14 cellular contexts compared by ENCODE assay signal in genomic region chr10:107091126-107091525, GRCh38.
"Had no signal": no experiment of that assay in that cellular context is flagged by ENCODE, and none has a peak within 500 bp of the region (broad histone marks: within the 10 kb centered on the region; RNA-seq: fewer than 3 reads in every experiment).

No MANE protein-coding gene starts in this region.

- H3K4me3 ChIP-seq: gastroesophageal sphincter, right lobe of liver, spleen had no signal

- H3K9me3 Mint-ChIP-seq: activated naive CD8-positive, alpha-beta T cell treated with anti-CD3 and anti-CD28 coated beads for 36 hours; dendritic cell treated with granulocyte-macrophage colony-stimulating factor and Interleukin-4, amounts not matched to agents 40 ng/mL and 50 ng/mL, for 4 days; endodermal cell had no signal

- DNase-seq: activated naive CD8-positive, alpha-beta T cell treated with anti-CD3 and anti-CD28 coated beads for 36 hours; endodermal cell; mammary epithelial cell; naive thymus-derived CD8-positive, alpha-beta T cell; right lobe of liver; spleen; stimulated activated naive CD8-positive, alpha-beta T cell treated with anti-CD3 and anti-CD28 coated beads, Interleukin-15, amount 100 ng/mL, for 72 hours had no signal

- H3K36me3 Mint-ChIP-seq: activated naive CD8-positive, alpha-beta T cell treated with anti-CD3 and anti-CD28 coated beads for 36 hours; naive thymus-derived CD8-positive, alpha-beta T cell; type B pancreatic cell had no signal

- H3K4me1 Mint-ChIP-seq: activated naive CD8-positive, alpha-beta T cell treated with anti-CD3 and anti-CD28 coated beads for 36 hours; naive thymus-derived CD8-positive, alpha-beta T cell; stimulated activated naive CD8-positive, alpha-beta T cell treated with anti-CD3 and anti-CD28 coated beads, Interleukin-15, amount 100 ng/mL, for 72 hours had no signal

- H3K4me3 Mint-ChIP-seq: activated naive CD8-positive, alpha-beta T cell treated with anti-CD3 and anti-CD28 coated beads for 36 hours; activated T-helper 1 cell treated with anti-CD3 and anti-CD28 coated beads, Interleukin-12 subunit alpha, Interleukin-12 subunit beta, Interleukin-2, Interleukin-4 antibody, amounts not matched to agents 30 ng/mL and 10 ng/mL and 1 ng/mL, durations not matched to agents 14 hours and 24 hours and 36 hours; dendritic cell treated with granulocyte-macrophage colony-stimulating factor and Interleukin-4, amounts not matched to agents 40 ng/mL and 50 ng/mL, for 4 days; endodermal cell; naive thymus-derived CD8-positive, alpha-beta T cell; stimulated activated naive CD8-positive, alpha-beta T cell treated with anti-CD3 and anti-CD28 coated beads, Interleukin-15, amount 100 ng/mL, for 72 hours; type B pancreatic cell had no signal

- ATAC-seq: activated CD4-positive, CD25-positive, alpha-beta regulatory T cell treated with anti-CD3 and anti-CD28 coated beads, Interleukin-2, amount 50 U/mL, for 24 hours; gastroesophageal sphincter; left lobe of liver; naive thymus-derived CD8-positive, alpha-beta T cell; right lobe of liver; stimulated activated naive CD8-positive, alpha-beta T cell treated with anti-CD3 and anti-CD28 coated beads, Interleukin-15, amount 100 ng/mL, for 72 hours had no signal

- H3K27me3 ChIP-seq: right lobe of liver, spleen had no signal

- H3K9me3 ChIP-seq: gastroesophageal sphincter, spleen had no signal

- H3K4me1 ChIP-seq: spleen had no signal

- H3K27ac Mint-ChIP-seq: activated naive CD8-positive, alpha-beta T cell treated with anti-CD3 and anti-CD28 coated beads for 36 hours; activated T-helper 1 cell treated with anti-CD3 and anti-CD28 coated beads, Interleukin-12 subunit alpha, Interleukin-12 subunit beta, Interleukin-2, Interleukin-4 antibody, amounts not matched to agents 30 ng/mL and 10 ng/mL and 1 ng/mL, durations not matched to agents 14 hours and 24 hours and 36 hours; dendritic cell treated with granulocyte-macrophage colony-stimulating factor and Interleukin-4, amounts not matched to agents 40 ng/mL and 50 ng/mL, for 4 days; endodermal cell; naive thymus-derived CD8-positive, alpha-beta T cell; progenitor cell of endocrine pancreas; stimulated activated naive CD8-positive, alpha-beta T cell treated with anti-CD3 and anti-CD28 coated beads, Interleukin-15, amount 100 ng/mL, for 72 hours; type B pancreatic cell had no signal

- H3K27me3 Mint-ChIP-seq: activated naive CD8-positive, alpha-beta T cell treated with anti-CD3 and anti-CD28 coated beads for 36 hours; dendritic cell treated with granulocyte-macrophage colony-stimulating factor and Interleukin-4, amounts not matched to agents 40 ng/mL and 50 ng/mL, for 4 days; progenitor cell of endocrine pancreas; stimulated activated naive CD8-positive, alpha-beta T cell treated with anti-CD3 and anti-CD28 coated beads, Interleukin-15, amount 100 ng/mL, for 72 hours; type B pancreatic cell had no signal

- H3K27ac ChIP-seq: gastroesophageal sphincter, right lobe of liver, spleen had no signal
